10 cellular contexts compared by ENCODE assay signal in genomic region chr6:109864050-109864449, GRCh38.
"Had no signal": no experiment of that assay in that cellular context is flagged by ENCODE, and none has a peak within 500 bp of the region (broad histone marks: within the 10 kb centered on the region; RNA-seq: fewer than 3 reads in every experiment).

No MANE protein-coding gene starts in this region.

- H3K9ac ChIP-seq: GM23248 had no signal

- ATAC-seq: GM23338, HCT116 had no signal

- H3K4me2 ChIP-seq: GM23338 had no signal

- FAIRE-seq: H1, H54 had no signal

- H3K27ac ChIP-seq: GM23248 had no signal

- H2AFZ ChIP-seq: GM23248, GM23338 had no signal

- H3K4me3 Mint-ChIP-seq: GM23338, H9, HFFc6 had no signal

- H3K4me3 ChIP-seq: GM23248, GM23338 had no signal

- DNase-seq: GM23248, GOT3, H7, H9, HCEC 1CT, HFFc6 had no signal

- H3K27ac Mint-ChIP-seq: GM23338, H9, HFFc6 had no signal
